ENCODE assay signal across 8 cellular contexts in genomic region chr6:83067448-83068413, GRCh38. TPM values are rescaled to one million over a fixed set of nuclear protein-coding genes. Genes with fewer than 3 reads are reported as not detected.
DNase-seq lines count a peak whose midpoint lies in the region; ATAC-seq and TF ChIP-seq lines count a peak whose summit lies in the region.

Gene DOP1A, plus strand, starts transcription at chr6:83067671. Its CDS starts 29,307 bp downstream, at chr6:83096978.

- intact Hi-C loops in CD8-positive, alpha-beta T cell (cut with DNase I, micrococcal nuclease): loop anchor here (1.0 to 10.0 kb wide), 7 partner anchors 126 to 1313 kb away; partner anchors contain the start of genes PGM3 (in 2 of the 2), RWDD2A (in 2 of the 2), CEP162 (in 1 of the 2) and TENT5A (in 1 of the 2)
- intact Hi-C loops in activated CD4-positive, alpha-beta memory T cell treated with anti-CD3 and anti-CD28 coated beads for 36 hours (cut with micrococcal nuclease): loop anchor here (1.0 to 5.0 kb wide), 5 partner anchors 126 to 819 kb away; partner anchors contain the start of genes CYB5R4, PGM3 and RWDD2A
- intact Hi-C loops in dorsolateral prefrontal cortex (cut with DNase I): loop anchor here (2.0 to 10.0 kb wide), 5 partner anchors 125 to 820 kb away; partner anchors contain the start of genes IBTK (in 2 of the 2), PGM3 (in 2 of the 2), RWDD2A (in 2 of the 2) and CYB5R4 (in 1 of the 2)
- intact Hi-C loops in right lobe of liver (cut with DNase I): loop anchor here (5.0 kb wide), 1 partner anchor 150 kb away; no protein-coding TSS in a partner anchor

- H3K4me3 Mint-ChIP-seq in CD8-positive, alpha-beta T cell: peak within 1 kb of the TSS; percentile 95
- H3K4me3 Mint-ChIP-seq in activated CD4-positive, alpha-beta memory T cell treated with anti-CD3 and anti-CD28 coated beads for 36 hours: peak within 1 kb of the TSS; percentile 88

- H3K4me3 ChIP-seq in CD8-positive, alpha-beta T cell (ENCODE audit: low read depth, low read length): peak within 1 kb of the TSS; percentile 82
- peak within 1 kb of the TSS; percentile 61 to 100 (median 90) for H3K4me3 ChIP-seq in dorsolateral prefrontal cortex
- H3K4me3 ChIP-seq in right lobe of liver: peak within 1 kb of the TSS; percentile 92 to 96 (median 96)

- peaks cover 58% of the 10 kb centered on the region for H3K4me1 Mint-ChIP-seq in CD8-positive, alpha-beta T cell (ENCODE audit: low read depth)
- H3K4me1 Mint-ChIP-seq in activated CD4-positive, alpha-beta memory T cell treated with anti-CD3 and anti-CD28 coated beads for 36 hours (ENCODE audit: low read depth): peaks cover 42% of the 10 kb centered on the region

- ATAC-seq in CD8-positive, alpha-beta T cell: peak; percentile 86
- ATAC-seq in GM19452 (IDR thresholded peaks at IDR 0.05; ENCODE audit: unreplicated experiment) (peak; percentile 84), right lobe of liver (peak; percentile 89 to 94 (median 92))

- H3K27me3 Mint-ChIP-seq in CD8-positive, alpha-beta T cell (ENCODE audit: low read depth): no peaks in the 10 kb centered on the region
- H3K27me3 Mint-ChIP-seq in activated CD4-positive, alpha-beta memory T cell treated with anti-CD3 and anti-CD28 coated beads for 36 hours: no peaks in the 10 kb centered on the region

- H3K9me3 Mint-ChIP-seq in CD8-positive, alpha-beta T cell: no peaks in the 10 kb centered on the region
- H3K9me3 Mint-ChIP-seq in activated CD4-positive, alpha-beta memory T cell treated with anti-CD3 and anti-CD28 coated beads for 36 hours: no peaks in the 10 kb centered on the region

- no peaks in the 10 kb centered on the region for H3K27me3 ChIP-seq in CD8-positive, alpha-beta T cell (ENCODE audit: insufficient read depth, low read length)
- H3K27me3 ChIP-seq in dorsolateral prefrontal cortex (no peaks in the 10 kb centered on the region), right lobe of liver (no peaks in the 10 kb centered on the region)

- WGBS in right lobe of liver (ENCODE audit: insufficient coverage, low coverage, low lambda C conversion rate, missing lambda C conversion rate): under 1% methylated on average over 20 of the region's 77 CpGs

- POLR2A ChIA-PET in CD8-positive, alpha-beta T cell (lab: Charles Lee): interaction anchor here (0.6 to 1.6 kb wide), 4 partner anchors 10 to 147 kb away, joined by 3 to 7 read pairs (median 4); partner anchors contain the start of genes PGM3 and RWDD2A
- POLR2A ChIA-PET in activated CD4-positive, alpha-beta memory T cell treated with anti-CD3 and anti-CD28 coated beads for 36 hours (lab: Charles Lee): interaction anchor here (0.7 to 1.1 kb wide), 2 partner anchors 22 to 126 kb away, joined by 3 to 5 read pairs; partner anchors contain the start of gene RWDD2A

- peak; percentile 92 to 98 (median 96) for DNase-seq in CD8-positive, alpha-beta T cell
- DNase-seq in HK-2 (ENCODE audit: unreplicated experiment) (peak; percentile 95), NCI-H82 treated with DMSO at 0.1 percent for 48 hours (lab: John Stamatoyannopoulos, UW; ENCODE audit: unreplicated experiment) (peak; percentile 79), dorsolateral prefrontal cortex (peak; percentile 88 to 97 (median 95)), right lobe of liver (peak; percentile 96 to 97 (median 97))
- peak; percentile 98 for DNase-seq in activated CD4-positive, alpha-beta memory T cell treated with anti-CD3 and anti-CD28 coated beads for 36 hours
- peak; percentile 95 to 98 for DNase-seq in stimulated activated CD4-positive, alpha-beta T cell treated with anti-CD3 and anti-CD28 coated beads, Interleukin-4, amount 100 ng/mL, for 4 hours

- H3K36me3 Mint-ChIP-seq in CD8-positive, alpha-beta T cell: peaks cover 4% of the 10 kb centered on the region
- peaks cover 3% of the 10 kb centered on the region for H3K36me3 Mint-ChIP-seq in activated CD4-positive, alpha-beta memory T cell treated with anti-CD3 and anti-CD28 coated beads for 36 hours

- peak; percentile 67 for TF ChIP-seq POLR2A in right lobe of liver (IDR thresholded peaks at IDR 0.05)

- H3K9me3 ChIP-seq in CD8-positive, alpha-beta T cell (ENCODE audit: low read length): no peaks in the 10 kb centered on the region
- H3K9me3 ChIP-seq in right lobe of liver: no peaks in the 10 kb centered on the region

- H3K27ac ChIP-seq in CD8-positive, alpha-beta T cell (ENCODE audit: low read depth, low read length): peak within 1 kb of the TSS; percentile 87
- H3K27ac ChIP-seq in dorsolateral prefrontal cortex (peak within 1 kb of the TSS in 57 of 59 donors; percentile 37 to 95 (median 85)), right lobe of liver (peak within 1 kb of the TSS; percentile 54 to 86 (median 76))

- H3K4me1 ChIP-seq in CD8-positive, alpha-beta T cell (ENCODE audit: insufficient read depth, low read length): peaks cover 23% of the 10 kb centered on the region
- peaks cover 0 to 7% (median 2%) of the 10 kb centered on the region in 4 donors for H3K4me1 ChIP-seq in right lobe of liver

- no peaks in the 10 kb centered on the region for H3K36me3 ChIP-seq in CD8-positive, alpha-beta T cell (ENCODE audit: insufficient read depth, low read length)
- no peaks in the 10 kb centered on the region for H3K36me3 ChIP-seq in right lobe of liver

- TF ChIP-seq CTCF in CD8-positive, alpha-beta T cell (IDR thresholded peaks at IDR 0.05): peak; percentile 91
- TF ChIP-seq CTCF in dorsolateral prefrontal cortex (IDR thresholded peaks at IDR 0.05 in 54 of 56, conservative IDR thresholded peaks at IDR 0.05 in 2 of 56; ENCODE audit: low read depth in 1 of 56, partially characterized antibody in 56 of 56) (peak; percentile 50 to 100 (median 99)), right lobe of liver (IDR thresholded peaks at IDR 0.05) (peak; percentile 90 to 99 (median 99))

- CTCF ChIA-PET in CD8-positive, alpha-beta T cell (lab: Charles Lee): interaction anchor here (0.6 to 6.9 kb wide), 24 partner anchors 8 to 1160 kb away, joined by 3 to 82 read pairs (median 4); partner anchors contain the start of genes CEP162, CYB5R4, PGM3 and RWDD2A
- CTCF ChIA-PET in activated CD4-positive, alpha-beta memory T cell treated with anti-CD3 and anti-CD28 coated beads for 36 hours (lab: Charles Lee): interaction anchor here (0.6 to 6.6 kb wide), 45 partner anchors 8 to 1160 kb away, joined by 3 to 167 read pairs (median 5); partner anchors contain the start of genes CYB5R4, IBTK, PGM3 and PRSS35

- H3K27ac Mint-ChIP-seq in CD8-positive, alpha-beta T cell: peak within 1 kb of the TSS; percentile 97
- peak within 1 kb of the TSS; percentile 79 for H3K27ac Mint-ChIP-seq in activated CD4-positive, alpha-beta memory T cell treated with anti-CD3 and anti-CD28 coated beads for 36 hours

RNA-seq across cellular contexts. Expression of gene DOP1A, which starts in this region (rescaled TPM):
- 10 to 100 TPM; 12.1 to 12.3 TPM for total RNA-seq in CD8-positive, alpha-beta T cell
- 1 to 10 TPM; 5.9 to 8.8 TPM for total RNA-seq in activated CD4-positive, alpha-beta memory T cell treated with anti-CD3 and anti-CD28 coated beads for 36 hours
- 10 to 100 TPM; 31.4 to 72.1 (median 53.8) TPM for total RNA-seq in dorsolateral prefrontal cortex
- total RNA-seq in right lobe of liver: 10 to 100 TPM in 2 of 6 experiments, 1 to 10 TPM in 4; 8.9 to 15.1 (median 9.5) TPM

Comparison
In these comparisons a context has a peak if more than half of its experiments do, and no peak if none do; other contexts are left out.
1. Peak in every context shown above with its lines: DNase-seq, ATAC-seq, H3K4me3 ChIP-seq and H3K27ac ChIP-seq.